In the genomic region with DNA sequence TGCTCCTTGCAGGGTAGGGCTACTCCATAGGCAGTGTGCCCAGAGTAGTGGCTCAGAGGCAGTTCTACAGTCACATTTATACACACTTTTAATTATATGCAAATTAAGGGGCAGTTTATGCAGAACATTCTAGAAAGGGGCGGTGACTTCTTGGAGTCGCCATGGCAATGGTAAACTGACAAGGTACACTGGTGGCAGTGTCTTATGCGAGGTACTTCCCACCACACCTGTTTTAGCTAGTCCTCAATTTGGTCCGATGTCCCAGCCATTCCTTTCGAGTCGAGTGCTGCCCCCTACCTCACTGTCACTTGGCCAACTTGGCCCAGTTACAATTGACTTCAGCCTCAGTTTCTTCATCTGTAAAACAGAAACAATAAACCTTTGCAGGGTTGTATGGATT, we compare ENCODE assay signal across 24 cellular contexts. TPM values are rescaled to one million over a fixed set of nuclear protein-coding genes. Genes with fewer than 3 reads are reported as not detected.
"Had no signal": no experiment of that assay in that cellular context is flagged by ENCODE, and none has a peak within 500 bp of the region (broad histone marks: within the 10 kb centered on the region; RNA-seq: fewer than 3 reads in every experiment).

No MANE protein-coding gene starts in this region.

- DNase-seq: activated CD4-positive, alpha-beta T cell treated with anti-CD3 and anti-CD28 coated beads for 1 hour; activated CD4-positive, alpha-beta T cell treated with anti-CD3 and anti-CD28 coated beads, Interleukin-2, amount 50 U/mL, for 4 hours; activated naive CD4-positive, alpha-beta T cell treated with anti-CD3 and anti-CD28 coated beads for 36 hours; activated naive CD8-positive, alpha-beta T cell treated with anti-CD3 and anti-CD28 coated beads, Interleukin-2, amount 50 U/mL, for 24 hours; activated T-cell treated with anti-CD3 and anti-CD28 coated beads for 4 hours; aorta; cerebellar nuclear complex; effector memory CD4-positive, alpha-beta T cell; head of caudate nucleus; mammary epithelial cell; natural killer cell; occipital lobe; small intestine; stimulated activated naive CD8-positive, alpha-beta T cell treated with anti-CD3 and anti-CD28 coated beads, Interleukin-15, amount 100 ng/mL, for 72 hours; T-helper 1 cell; T1000; upper lobe of left lung had no signal

- H3K36me3 Mint-ChIP-seq: natural killer cell had no signal

- H3K4me3 Mint-ChIP-seq: activated naive CD4-positive, alpha-beta T cell treated with anti-CD3 and anti-CD28 coated beads for 36 hours; activated naive CD8-positive, alpha-beta T cell treated with anti-CD3 and anti-CD28 coated beads, Interleukin-2, amount 50 U/mL, for 24 hours; natural killer cell; stimulated activated naive CD8-positive, alpha-beta T cell treated with anti-CD3 and anti-CD28 coated beads, Interleukin-15, amount 100 ng/mL, for 72 hours had no signal

- H3K36me3 ChIP-seq: breast epithelium, right atrium auricular region, upper lobe of left lung had no signal

- H3K27me3 ChIP-seq: breast epithelium, right atrium auricular region, upper lobe of left lung had no signal

- H3K27ac ChIP-seq: breast epithelium, right atrium auricular region, upper lobe of left lung had no signal

- H3K9me3 ChIP-seq: breast epithelium, right atrium auricular region, upper lobe of left lung had no signal

- H3K4me3 ChIP-seq: breast epithelium, right atrium auricular region, upper lobe of left lung had no signal

- H3K4me1 ChIP-seq: breast epithelium had no signal

- FAIRE-seq: frontal cortex, small intestine had no signal

- H3K27me3 Mint-ChIP-seq: activated naive CD8-positive, alpha-beta T cell treated with anti-CD3 and anti-CD28 coated beads, Interleukin-2, amount 50 U/mL, for 24 hours; progenitor cell of endocrine pancreas; stimulated activated naive CD8-positive, alpha-beta T cell treated with anti-CD3 and anti-CD28 coated beads, Interleukin-15, amount 100 ng/mL, for 72 hours had no signal

- H3K9me3 Mint-ChIP-seq: activated naive CD4-positive, alpha-beta T cell treated with anti-CD3 and anti-CD28 coated beads for 36 hours; activated naive CD8-positive, alpha-beta T cell treated with anti-CD3 and anti-CD28 coated beads, Interleukin-2, amount 50 U/mL, for 24 hours; activated T-helper 2 cell treated with anti-CD3 and anti-CD28 coated beads, Interferon-gamma antibody, Interleukin-2, Interleukin-4, amounts not matched to agents 10 μg/mL and 5 μg/mL and 100 μg/mL, durations not matched to agents 14 hours and 24 hours and 36 hours; natural killer cell; stimulated activated naive CD8-positive, alpha-beta T cell treated with anti-CD3 and anti-CD28 coated beads, Interleukin-15, amount 100 ng/mL, for 72 hours had no signal

- H3K27ac Mint-ChIP-seq: activated naive CD4-positive, alpha-beta T cell treated with anti-CD3 and anti-CD28 coated beads for 36 hours; activated naive CD8-positive, alpha-beta T cell treated with anti-CD3 and anti-CD28 coated beads, Interleukin-2, amount 50 U/mL, for 24 hours; activated T-helper 2 cell treated with anti-CD3 and anti-CD28 coated beads, Interferon-gamma antibody, Interleukin-2, Interleukin-4, amounts not matched to agents 10 μg/mL and 5 μg/mL and 100 μg/mL, durations not matched to agents 14 hours and 24 hours and 36 hours; natural killer cell; progenitor cell of endocrine pancreas; stimulated activated naive CD8-positive, alpha-beta T cell treated with anti-CD3 and anti-CD28 coated beads, Interleukin-15, amount 100 ng/mL, for 72 hours had no signal

- ATAC-seq: activated naive CD8-positive, alpha-beta T cell treated with anti-CD3 and anti-CD28 coated beads, Interleukin-2, amount 50 U/mL, for 24 hours; natural killer cell; stimulated activated naive CD8-positive, alpha-beta T cell treated with anti-CD3 and anti-CD28 coated beads, Interleukin-15, amount 100 ng/mL, for 72 hours had no signal

RNA-seq across cellular contexts. Expression of gene FANCD2OS, which starts 52.9 kb away (rescaled TPM):
- total RNA-seq: activated naive CD4-positive, alpha-beta T cell treated with anti-CD3 and anti-CD28 coated beads for 36 hours; activated T-helper 2 cell treated with anti-CD3 and anti-CD28 coated beads, Interferon-gamma antibody, Interleukin-2, Interleukin-4, amounts not matched to agents 10 μg/mL and 5 μg/mL and 100 μg/mL, durations not matched to agents 14 hours and 24 hours and 36 hours; aorta; breast epithelium; frontal cortex; mammary epithelial cell; mucosa of gallbladder; natural killer cell; occipital lobe; progenitor cell of endocrine pancreas; right atrium auricular region; temporal lobe; upper lobe of left lung had no signal
- polyA plus RNA-seq: aorta, mammary epithelial cell, small intestine had no signal
